ENCODE assay signal across 14 cellular contexts in the genomic region with DNA sequence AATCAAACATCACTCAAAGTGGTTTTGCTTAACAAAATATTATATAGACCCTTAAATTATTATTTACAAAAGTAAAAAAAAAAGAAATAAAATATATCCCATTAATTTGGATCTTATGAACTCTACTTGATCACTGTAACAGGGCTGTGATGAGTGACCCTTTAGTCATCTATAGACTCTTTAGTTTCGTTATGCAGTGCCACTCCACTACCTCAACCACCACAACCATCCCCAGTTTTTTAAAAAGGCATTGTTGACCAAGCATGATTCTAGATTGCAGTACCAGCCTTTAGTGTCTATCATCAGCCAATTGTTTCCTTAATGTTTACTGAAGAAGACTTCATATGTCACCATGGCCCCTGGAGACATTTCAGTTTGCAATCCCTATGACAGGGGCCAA. TPM values are rescaled to one million over a fixed set of nuclear protein-coding genes. Genes with fewer than 3 reads are reported as not detected.
DNase-seq lines count a peak whose midpoint lies in the region; ATAC-seq and TF ChIP-seq lines count a peak whose summit lies in the region.
"Had no signal": no experiment of that assay in that cellular context is flagged by ENCODE, and none has a peak within 500 bp of the region (broad histone marks: within the 10 kb centered on the region; RNA-seq: fewer than 3 reads in every experiment).

No MANE protein-coding gene starts in this region.

- H3K4me1 ChIP-seq in PC-3 (ENCODE audit: insufficient read depth, low read length): peaks cover 18% of the 10 kb centered on the region
- H3K4me1 ChIP-seq in transverse colon: peaks cover 0 to under 1% (median 0%) of the 10 kb centered on the region in 4 donors
- H3K4me1 ChIP-seq in gastrocnemius medialis: no peaks in the 10 kb centered on the region
- peaks cover 18% of the 10 kb centered on the region; the same call in 1 of the 2 replicates for H3K4me1 ChIP-seq in PC-9 (replicated peaks; ENCODE audit: insufficient read depth)

- TF ChIP-seq CTCF in PC-3 (conservative IDR thresholded peaks at IDR 0.05; ENCODE audit: low read depth, low read length): no peak
- TF ChIP-seq CTCF in transverse colon (IDR thresholded peaks at IDR 0.05): no peak
- TF ChIP-seq CTCF in gastrocnemius medialis (IDR thresholded peaks at IDR 0.05 in 4 of 5, conservative IDR thresholded peaks at IDR 0.05 in 1 of 5): no peak
- no peak for TF ChIP-seq CTCF in PC-9 (conservative IDR thresholded peaks at IDR 0.05)

- TF ChIP-seq POLR2A in transverse colon (IDR thresholded peaks at IDR 0.05) (no peak), gastrocnemius medialis (IDR thresholded peaks at IDR 0.05) (no peak)

- no peak overlapping the region for H3K9ac ChIP-seq in PC-3 (ENCODE audit: low read length)

- H3K9me3 ChIP-seq in PC-3 (ENCODE audit: low read length) (no peaks in the 10 kb centered on the region), transverse colon (no peaks in the 10 kb centered on the region), gastrocnemius medialis (no peaks in the 10 kb centered on the region), PC-9 (ENCODE audit: insufficient read depth, low read depth) (no peaks in the 10 kb centered on the region)

- H3K79me2 ChIP-seq in PC-3 (ENCODE audit: low read length) (no peaks in the 10 kb centered on the region), PC-9 (ENCODE audit: low read depth) (no peaks in the 10 kb centered on the region)

- CTCF ChIA-PET in PC-3 (lab: Charles Lee) (no interaction called here), PC-9 (lab: Charles Lee) (no interaction called here)

- H3K4me3 ChIP-seq in PC-3 (ENCODE audit: low read length): no peak overlapping the region
- H3K4me3 ChIP-seq in transverse colon: no peak overlapping the region
- H3K4me3 ChIP-seq in gastrocnemius medialis: no peak overlapping the region
- no peak overlapping the region for H3K4me3 ChIP-seq in PC-9
- H3K4me3 ChIP-seq: SK-N-MC had no signal

- BruUV-seq in PC-3 (replicated peaks; lab: Mats Ljungman, UMichigan) (no TSS peak), PC-9 (replicated peaks; lab: Mats Ljungman, UMichigan) (no TSS peak)

- H4K20me1 ChIP-seq in PC-3 (ENCODE audit: low read length): no peaks in the 10 kb centered on the region
- no peaks in the 10 kb centered on the region for H4K20me1 ChIP-seq in PC-9 (ENCODE audit: insufficient read depth)

- TF ChIP-seq EP300 in transverse colon (IDR thresholded peaks at IDR 0.05; ENCODE audit: low read depth): no peak

- in situ Hi-C loops in transverse colon (cut with MboI; ENCODE audit: low pct_ligation_motif_present in 1 of 4, low pct_unique_long_range_greater_than_20kb in 1 of 4, low sequenced_read_pairs in 3 of 4) (loop anchor here in 2 of 4 donors (25.0 kb wide), 2 partner anchors 469 to 494 kb away; no protein-coding TSS in a partner anchor), gastrocnemius medialis (cut with MboI; ENCODE audit: low sequenced_read_pairs in 4 of 4) (loop anchor here in 1 of 4 donors (25.0 kb wide), 1 partner anchor 494 kb away; no protein-coding TSS in a partner anchor)

- POLR2A ChIA-PET in PC-3 (lab: Charles Lee; ENCODE audit: unreplicated experiment) (no interaction called here), PC-9 (lab: Charles Lee; ENCODE audit: unreplicated experiment) (no interaction called here)

- ATAC-seq in GM18517 (IDR thresholded peaks at IDR 0.05; ENCODE audit: unreplicated experiment) (peak; percentile 70), GM19463 (IDR thresholded peaks at IDR 0.05; ENCODE audit: unreplicated experiment) (peak; percentile 66), HG03159 (IDR thresholded peaks at IDR 0.05; ENCODE audit: unreplicated experiment) (peak; percentile 42), PC-3 (no peak), HG03469 (IDR thresholded peaks at IDR 0.05; ENCODE audit: unreplicated experiment) (no peak), gastrocnemius medialis (no peak)

- 50 to 97% methylated on average over 1 of the region's 1 CpG for WGBS in transverse colon (ENCODE audit: low coverage in 1 of 2), 2 donors

- H3K9me2 ChIP-seq in PC-3 (replicated peaks; ENCODE audit: low read length) (no peaks in the 10 kb centered on the region), PC-9 (ENCODE audit: insufficient read depth) (no peaks in the 10 kb centered on the region)

- H2AFZ ChIP-seq in PC-3 (ENCODE audit: low read length): no peak overlapping the region
- no peak overlapping the region for H2AFZ ChIP-seq in PC-9

- H3K27ac ChIP-seq in PC-3 (ENCODE audit: low read length): no peak overlapping the region
- H3K27ac ChIP-seq in transverse colon: no peak overlapping the region
- H3K27ac ChIP-seq in gastrocnemius medialis: no peak overlapping the region
- no peak overlapping the region for H3K27ac ChIP-seq in PC-9

- 0 out of 2 replicates have a peak, but pooled peaks cover 11% of the 10 kb centered on the region for H3K27me3 ChIP-seq in PC-3 (ENCODE audit: low read length)
- H3K27me3 ChIP-seq in transverse colon: no peaks in the 10 kb centered on the region
- no peaks in the 10 kb centered on the region for H3K27me3 ChIP-seq in gastrocnemius medialis
- H3K27me3 ChIP-seq in PC-9 (ENCODE audit: insufficient read depth, low read depth): no peaks in the 10 kb centered on the region

- H3K4me2 ChIP-seq in PC-3 (ENCODE audit: low read length) (no peak overlapping the region), PC-9 (no peak overlapping the region)

- H3K36me3 ChIP-seq in PC-3 (ENCODE audit: low read depth, low read length): no peaks in the 10 kb centered on the region
- H3K36me3 ChIP-seq in transverse colon: no peaks in the 10 kb centered on the region
- H3K36me3 ChIP-seq in gastrocnemius medialis: no peaks in the 10 kb centered on the region
- H3K36me3 ChIP-seq in PC-9 (ENCODE audit: low read depth): no peaks in the 10 kb centered on the region

- H3F3A ChIP-seq in PC-3 (ENCODE audit: low read length, unreplicated experiment): no peaks in the 10 kb centered on the region
- H3F3A ChIP-seq in PC-9 (ENCODE audit: insufficient read depth, low read depth): no peaks in the 10 kb centered on the region

- intact Hi-C loops in PC-3 (cut with micrococcal nuclease) (no loop called here), transverse colon (cut with DNase I; ENCODE audit: low total_unique reads) (no loop called here), gastrocnemius medialis (cut with DNase I; ENCODE audit: low total_unique reads) (no loop called here), PC-9 (cut with micrococcal nuclease; ENCODE audit: unreplicated experiment) (no loop called here)

- DNase-seq in PC-3 (peak; percentile 13), transverse colon (no peak), gastrocnemius medialis (no peak), PC-9 (no peak)
- DNase-seq: activated CD4-positive, alpha-beta T cell treated with anti-CD3 and anti-CD28 coated beads, Interleukin-2, amount 50 U/mL, for 4 hours; AML-193; retina; stimulated activated CD4-positive, alpha-beta T cell treated with anti-CD3 and anti-CD28 coated beads, Interleukin-15, amount 100 ng/mL, for 24 hours had no signal

RNA-seq across cellular contexts. Expression of a gene that starts 20.8 kb away (rescaled TPM):
- total RNA-seq in PC-3 (2014; rRNA removed) (not detected in 2 replicates), transverse colon (under 1 TPM in 2 of 4 donors, not detected in 2; 0.48 to 0.96 TPM), gastrocnemius medialis (1 to 10 TPM in 1 of 4 donors, not detected in 3; 1.6 TPM), PC-9 (2021) (not detected in 2 replicates)
- total RNA-seq: NCI-H460 had no signal

Comparison
In these comparisons a context has a peak if more than half of its experiments do, and no peak if none do; other contexts are left out.
1. ATAC-seq: peak in GM18517 (single experiment), GM19463 (single experiment) and HG03159 (single experiment); none in PC-3 (single experiment), HG03469 (single experiment) and gastrocnemius medialis (0 of 2).